8 cellular contexts compared by ENCODE assay signal in the genomic region with DNA sequence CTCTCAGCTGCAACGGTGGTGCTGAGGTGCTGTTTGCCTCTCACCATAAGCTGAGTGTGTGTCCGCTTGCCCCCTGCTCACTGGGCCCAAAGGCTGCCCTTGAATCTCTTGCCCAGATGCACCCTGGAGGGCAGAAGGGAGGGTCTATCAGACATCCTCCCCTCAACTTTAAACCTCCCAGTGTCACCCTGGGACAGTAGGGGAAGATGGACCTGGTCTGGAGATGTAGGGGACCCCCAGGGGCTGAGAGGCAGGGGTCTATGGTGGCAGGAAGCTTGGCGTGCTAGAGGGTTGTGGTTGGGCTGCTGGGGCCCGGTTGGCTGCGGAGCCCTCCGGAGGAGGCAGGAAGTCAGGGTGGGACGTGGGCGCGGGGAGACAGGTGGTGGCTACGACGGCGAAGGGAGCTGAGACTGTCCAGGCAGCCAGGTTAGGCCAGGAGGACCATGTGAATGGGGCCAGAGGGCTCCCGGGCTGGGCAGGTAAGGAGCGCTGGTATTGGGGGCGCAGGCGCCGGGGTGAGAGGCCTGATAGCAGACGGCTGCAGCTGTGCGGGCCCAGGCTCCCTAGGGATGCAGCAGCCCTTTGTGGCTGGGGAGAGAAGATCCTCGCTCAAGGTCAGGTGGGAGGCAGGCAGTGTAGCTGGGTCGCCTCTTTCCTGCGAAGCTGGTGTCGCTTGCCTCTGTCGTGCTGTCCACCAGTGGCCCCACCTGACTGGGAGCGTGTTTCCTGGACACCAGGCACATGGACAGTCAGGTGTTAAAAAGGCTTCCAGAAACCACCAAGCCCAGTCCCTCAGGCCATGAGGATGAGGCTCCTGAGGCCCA. TPM values are rescaled to one million over a fixed set of nuclear protein-coding genes. Genes with fewer than 3 reads are reported as not detected.
DNase-seq lines count a peak whose midpoint lies in the region; ATAC-seq and TF ChIP-seq lines count a peak whose summit lies in the region.

A gene (plus strand): TSS at position 373 of the 824 bp plus-strand sequence. CDS start 23,065 bp downstream, outside the sequence.

- no peaks in the 10 kb centered on the region for H4K20me1 ChIP-seq in hepatocyte (ENCODE audit: insufficient read depth, poor library complexity, severe bottlenecking)

- no peak within 1 kb of the TSS for H2AFZ ChIP-seq in hepatocyte

- no peaks in the 10 kb centered on the region for H3K79me2 ChIP-seq in hepatocyte

- H3K4me3 ChIP-seq in H7 (ENCODE audit: insufficient read depth, low read depth, low read length) (no peak within 1 kb of the TSS), left lung (peak within 1 kb of the TSS in 1 of 2 donors; percentile 27), hepatocyte (no peak within 1 kb of the TSS)

- intact Hi-C loops in left lung (cut with DNase I): no loop called here

- H3K4me2 ChIP-seq in hepatocyte: no peak within 1 kb of the TSS

- H3K27me3 ChIP-seq in H7 (ENCODE audit: control insufficient read depth, insufficient read depth, low read length): no peaks in the 10 kb centered on the region
- H3K27me3 ChIP-seq in left lung: no peaks in the 10 kb centered on the region
- H3K27me3 ChIP-seq in hepatocyte: no peaks in the 10 kb centered on the region

- no peak for ATAC-seq in left lung
- no peak for ATAC-seq in HG03442 (IDR thresholded peaks at IDR 0.05; ENCODE audit: unreplicated experiment)

- TF ChIP-seq CTCF in left lung (IDR thresholded peaks at IDR 0.05): no peak
- TF ChIP-seq CTCF in hepatocyte (IDR thresholded peaks at IDR 0.05; ENCODE audit: poor library complexity): no peak

- H3K9me2 ChIP-seq in hepatocyte (replicated peaks; ENCODE audit: insufficient read depth): no peaks in the 10 kb centered on the region

- H3K36me3 ChIP-seq in H7 (replicated peaks; ENCODE audit: control insufficient read depth, insufficient read depth, low read length) (no peaks in the 10 kb centered on the region), left lung (no peaks in the 10 kb centered on the region), hepatocyte (replicated peaks; ENCODE audit: insufficient read depth, low read depth) (no peaks in the 10 kb centered on the region)

- WGBS in hepatocyte (ENCODE audit: low lambda C conversion rate, missing lambda C conversion rate): 89% methylated on average over 25 of the region's 25 CpGs

- peaks cover 7 to 57% of the 10 kb centered on the region in 2 donors for H3K4me1 ChIP-seq in left lung
- H3K4me1 ChIP-seq in hepatocyte (ENCODE audit: insufficient read depth): peaks cover 4% of the 10 kb centered on the region

- DNase-seq in H7 (peak; percentile 56), left lung (no peak), kidney tubule cell (ENCODE audit: low spot score) (no peak), hepatocyte (ENCODE audit: low spot score) (no peak), middle frontal gyrus (ENCODE audit: extremely low spot score, low spot score) (no peak)
- peak; percentile 90 for DNase-seq in activated CD8-positive, alpha-beta memory T cell treated with anti-CD3 and anti-CD28 coated beads for 24 hours
- peak; percentile 56 to 70 for DNase-seq in stimulated activated CD8-positive, alpha-beta memory T cell treated with anti-CD3 and anti-CD28 coated beads, Interleukin-7, amount 100 ng/mL, for 48 hours (ENCODE audit: extremely low read depth in 1 of 2, low read depth in 1 of 2)

- H3K27ac ChIP-seq in left lung (peak within 1 kb of the TSS; percentile 73 to 75), hepatocyte (no peak within 1 kb of the TSS)

- H3K9me3 ChIP-seq in left lung (no peaks in the 10 kb centered on the region), hepatocyte (ENCODE audit: low read depth) (no peaks in the 10 kb centered on the region)

RNA-seq across cellular contexts. Expression of the gene that starts here (rescaled TPM):
- 70.5 and 75.8 TPM in 2 replicates for total RNA-seq in H7 (2014; rRNA removed; shearing (Covaris generic))
- total RNA-seq in left lung (1 to 10 TPM; 3.3 to 8.8 TPM), hepatocyte (0.40 and 0.68 TPM in 2 replicates)
- 0.79 and 0.94 TPM in 2 replicates for polyA plus RNA-seq in hepatocyte

Comparison
In these comparisons a context has a peak if more than half of its experiments do, and no peak if none do; other contexts are left out.
1. DNase-seq: peak in H7 (single experiment), activated CD8-positive, alpha-beta memory T cell treated with anti-CD3 and anti-CD28 coated beads for 24 hours (single experiment) and stimulated activated CD8-positive, alpha-beta memory T cell treated with anti-CD3 and anti-CD28 coated beads, Interleukin-7, amount 100 ng/mL, for 48 hours (2 of 2); none in left lung (0 of 2), kidney tubule cell (single experiment), hepatocyte (single experiment) and middle frontal gyrus (single experiment).